Comparison of ENCODE assay signal across 34 cellular contexts in genomic region chr21:30439975-30440374, GRCh38. TPM values are rescaled to one million over a fixed set of nuclear protein-coding genes. Genes with fewer than 3 reads are reported as not detected.
"Had no signal": no experiment of that assay in that cellular context is flagged by ENCODE, and none has a peak within 500 bp of the region (broad histone marks: within the 10 kb centered on the region; RNA-seq: fewer than 3 reads in every experiment).

Gene KRTAP15-1 (plus strand): TSS chr21:30440275. CDS start chr21:30440328, 53 bp downstream.

- H3K27me3 ChIP-seq: stomach, suprapubic skin, testis, thyroid gland, tibial artery, tibial nerve, transverse colon, upper lobe of left lung, upper lobe of right lung, uterus, vagina had no signal

- H3K27ac Mint-ChIP-seq: stimulated activated effector memory CD8-positive, alpha-beta T cell treated with anti-CD3 and anti-CD28 coated beads, Interleukin-12 subunit alpha, Interleukin-12 subunit beta, amount 100 ng/mL, for 72 hours; stimulated activated memory B cell treated with anti-CD40 and anti-IgM and Interleukin-4, amounts not matched to agents 10 μg/mL and 1 μg/mL and 100 μg/mL, for 72 hours; stimulated activated naive B cell treated with anti-CD40 and anti-IgM and Interleukin-4, amounts not matched to agents 10 μg/mL and 1 μg/mL and 100 μg/mL, for 72 hours; stimulated activated naive CD8-positive, alpha-beta T cell treated with anti-CD3 and anti-CD28 coated beads, Interleukin-15, amount 100 ng/mL, for 72 hours; stimulated activated naive CD8-positive, alpha-beta T cell treated with anti-CD3 and anti-CD28 coated beads, Interleukin-15, Interleukin-2, amounts not matched to agents 100 ng/mL and 50 ng/mL, for 24 hours; type B pancreatic cell had no signal

- DNase-seq: stimulated activated CD4-positive, alpha-beta T cell treated with anti-CD3 and anti-CD28 coated beads, Interleukin-2, amount 100 ng/mL, for 48 hours; stimulated activated CD4-positive, alpha-beta T cell treated with anti-CD3 and anti-CD28 coated beads, Interleukin-4, amount 100 ng/mL, for 1 hour; stimulated activated CD4-positive, alpha-beta T cell treated with anti-CD3 and anti-CD28 coated beads, Interleukin-4, amount 100 ng/mL, for 24 hours; stimulated activated CD4-positive, alpha-beta T cell treated with anti-CD3 and anti-CD28 coated beads, Interleukin-4, amount 100 ng/mL, for 4 hours; stimulated activated CD8-positive, alpha-beta memory T cell treated with anti-CD3 and anti-CD28 coated beads, Interleukin-4, amount 100 ng/mL, for 48 hours; stimulated activated naive B cell treated with anti-CD40 and anti-IgM and Interleukin-4, amounts not matched to agents 10 μg/mL and 1 μg/mL and 100 μg/mL, for 72 hours; stimulated activated naive CD4-positive, alpha-beta T cell; stimulated activated naive CD4-positive, alpha-beta T cell treated with Interleukin-2 at 50 U/mL for 16 hours; stimulated activated naive CD8-positive, alpha-beta T cell treated with anti-CD3 and anti-CD28 coated beads, Interleukin-15, amount 100 ng/mL, for 72 hours; stimulated activated naive CD8-positive, alpha-beta T cell treated with anti-CD3 and anti-CD28 coated beads, Interleukin-15, Interleukin-2, amounts not matched to agents 100 U/mL and 50 U/mL, for 24 hours; stomach; substantia nigra; testis; thyroid gland; tibial artery; transverse colon; trophoblast cell; upper lobe of left lung; upper lobe of right lung; uterus had no signal

- H3K9me3 Mint-ChIP-seq: stimulated activated effector memory CD8-positive, alpha-beta T cell treated with anti-CD3 and anti-CD28 coated beads, Interleukin-12 subunit alpha, Interleukin-12 subunit beta, amount 100 ng/mL, for 72 hours; stimulated activated naive CD8-positive, alpha-beta T cell treated with anti-CD3 and anti-CD28 coated beads, Interleukin-15, amount 100 ng/mL, for 72 hours had no signal

- H3K27me3 Mint-ChIP-seq: stimulated activated memory B cell treated with anti-CD40 and anti-IgM and Interleukin-4, amounts not matched to agents 10 μg/mL and 1 μg/mL and 100 μg/mL, for 72 hours; stimulated activated naive B cell treated with anti-CD40 and anti-IgM and Interleukin-4, amounts not matched to agents 10 μg/mL and 1 μg/mL and 100 μg/mL, for 72 hours; type B pancreatic cell had no signal

- H3K4me3 Mint-ChIP-seq: stimulated activated effector memory CD8-positive, alpha-beta T cell treated with anti-CD3 and anti-CD28 coated beads, Interleukin-12 subunit alpha, Interleukin-12 subunit beta, amount 100 ng/mL, for 72 hours; stimulated activated memory B cell treated with anti-CD40 and anti-IgM and Interleukin-4, amounts not matched to agents 10 μg/mL and 1 μg/mL and 100 μg/mL, for 72 hours; stimulated activated naive B cell treated with anti-CD40 and anti-IgM and Interleukin-4, amounts not matched to agents 10 μg/mL and 1 μg/mL and 100 μg/mL, for 72 hours; stimulated activated naive CD8-positive, alpha-beta T cell treated with anti-CD3 and anti-CD28 coated beads, Interleukin-15, amount 100 ng/mL, for 72 hours; stimulated activated naive CD8-positive, alpha-beta T cell treated with anti-CD3 and anti-CD28 coated beads, Interleukin-15, Interleukin-2, amounts not matched to agents 100 ng/mL and 50 ng/mL, for 24 hours; type B pancreatic cell had no signal

- H3K27ac ChIP-seq: stomach, suprapubic skin, testis, thoracic aorta, thyroid gland, tibial artery, tibial nerve, transverse colon, upper lobe of left lung, upper lobe of right lung, uterus, vagina had no signal

- H3K4me3 ChIP-seq: stomach, suprapubic skin, testis, thoracic aorta, thyroid gland, tibial artery, tibial nerve, transverse colon, upper lobe of left lung, upper lobe of right lung, uterus, vagina had no signal

- H3K9me3 ChIP-seq: stomach, suprapubic skin, testis, thoracic aorta, thyroid gland, tibial artery, tibial nerve, transverse colon, upper lobe of left lung, upper lobe of right lung, uterus, vagina had no signal

- H3K4me1 Mint-ChIP-seq: stimulated activated effector memory CD8-positive, alpha-beta T cell treated with anti-CD3 and anti-CD28 coated beads, Interleukin-12 subunit alpha, Interleukin-12 subunit beta, amount 100 ng/mL, for 72 hours; stimulated activated memory B cell treated with anti-CD40 and anti-IgM and Interleukin-4, amounts not matched to agents 10 μg/mL and 1 μg/mL and 100 μg/mL, for 72 hours; stimulated activated naive B cell treated with anti-CD40 and anti-IgM and Interleukin-4, amounts not matched to agents 10 μg/mL and 1 μg/mL and 100 μg/mL, for 72 hours; stimulated activated naive CD8-positive, alpha-beta T cell treated with anti-CD3 and anti-CD28 coated beads, Interleukin-15, amount 100 ng/mL, for 72 hours had no signal

- H3K36me3 Mint-ChIP-seq: stimulated activated effector memory CD8-positive, alpha-beta T cell treated with anti-CD3 and anti-CD28 coated beads, Interleukin-12 subunit alpha, Interleukin-12 subunit beta, amount 100 ng/mL, for 72 hours; stimulated activated memory B cell treated with anti-CD40 and anti-IgM and Interleukin-4, amounts not matched to agents 10 μg/mL and 1 μg/mL and 100 μg/mL, for 72 hours; stimulated activated naive B cell treated with anti-CD40 and anti-IgM and Interleukin-4, amounts not matched to agents 10 μg/mL and 1 μg/mL and 100 μg/mL, for 72 hours; type B pancreatic cell had no signal

- H3K36me3 ChIP-seq: stomach, suprapubic skin, thoracic aorta, thyroid gland, tibial artery, tibial nerve, transverse colon, upper lobe of left lung, upper lobe of right lung, uterus, vagina had no signal

- ATAC-seq: stimulated activated effector memory CD8-positive, alpha-beta T cell treated with anti-CD3 and anti-CD28 coated beads, Interleukin-12 subunit alpha, Interleukin-12 subunit beta, amount 100 ng/mL, for 72 hours; stimulated activated memory B cell treated with anti-CD40 and anti-IgM and Interleukin-4, amounts not matched to agents 10 μg/mL and 1 μg/mL and 100 μg/mL, for 72 hours; stimulated activated naive B cell treated with anti-CD40 and anti-IgM and Interleukin-4, amounts not matched to agents 10 μg/mL and 1 μg/mL and 100 μg/mL, for 72 hours; stimulated activated naive CD8-positive, alpha-beta T cell treated with anti-CD3 and anti-CD28 coated beads, Interleukin-15, amount 100 ng/mL, for 72 hours; stimulated activated naive CD8-positive, alpha-beta T cell treated with anti-CD3 and anti-CD28 coated beads, Interleukin-15, Interleukin-2, amounts not matched to agents 100 U/mL and 50 U/mL, for 24 hours; upper lobe of right lung had no signal

- H3K4me1 ChIP-seq: stomach, suprapubic skin, testis, thyroid gland, tibial artery, tibial nerve, transverse colon, upper lobe of left lung, upper lobe of right lung, uterus, vagina had no signal

- FAIRE-seq: urothelium cell line had no signal

RNA-seq across cellular contexts. Expression of gene KRTAP15-1, which starts in this region (rescaled TPM):
- total RNA-seq: stomach, subcutaneous adipose tissue, suprapubic skin, temporal lobe, testis, thoracic aorta, thyroid gland, tibial nerve, transverse colon, upper lobe of left lung, upper lobe of right lung, ureter, urinary bladder, uterus, vagina had no signal
- polyA plus RNA-seq: stomach, thymus, urinary bladder had no signal
